Comparison of ENCODE assay signal across 21 cellular contexts in the genomic region with DNA sequence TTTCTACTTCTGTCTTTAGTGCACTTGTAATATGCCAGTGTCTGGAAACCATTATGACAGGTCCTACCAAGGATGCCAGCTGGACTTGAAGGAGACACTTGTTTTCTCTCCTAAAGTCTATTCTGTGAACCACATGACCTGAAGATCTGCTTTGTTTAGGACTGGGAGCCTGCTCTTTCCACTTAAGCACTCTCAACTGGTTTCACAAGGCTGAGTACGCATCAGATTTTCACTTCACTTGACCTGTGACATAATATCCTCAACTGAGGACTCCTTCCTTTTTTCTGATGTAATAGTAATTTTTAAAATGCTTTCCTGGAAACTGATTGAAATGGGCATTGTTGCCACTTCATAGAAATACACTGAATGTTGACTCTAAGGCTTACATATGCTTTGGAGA. TPM values are rescaled to one million over a fixed set of nuclear protein-coding genes. Genes with fewer than 3 reads are reported as not detected.
DNase-seq lines count a peak whose midpoint lies in the region; ATAC-seq and TF ChIP-seq lines count a peak whose summit lies in the region.
"Had no signal": no experiment of that assay in that cellular context is flagged by ENCODE, and none has a peak within 500 bp of the region (broad histone marks: within the 10 kb centered on the region; RNA-seq: fewer than 3 reads in every experiment).

No MANE protein-coding gene starts in this region.

- H3K27me3 ChIP-seq in lung (ENCODE audit: control insufficient read depth, insufficient read depth) (no peaks in the 10 kb centered on the region), upper lobe of right lung (no peaks in the 10 kb centered on the region)
- H3K27me3 ChIP-seq: BLaER1 treated with 17β-estradiol and CSF1 and Interleukin-3, amounts not matched to agents 10 nM and 100 nM had no signal

- H3K27ac ChIP-seq in lung (ENCODE audit: low read depth in 1 of 2, low read length in 1 of 2) (no peak overlapping the region), upper lobe of right lung (no peak overlapping the region)
- H3K27ac ChIP-seq: A549; BLaER1 treated with 17β-estradiol and CSF1 and Interleukin-3, amounts not matched to agents 10 nM and 100 nM; PC-9; RWPE1 had no signal

- H3K4me1 Mint-ChIP-seq in activated naive CD8-positive, alpha-beta T cell treated with anti-CD3 and anti-CD28 coated beads, Interleukin-2, amount 50 U/mL, for 24 hours: peaks cover 4% of the 10 kb centered on the region
- peaks cover 6% of the 10 kb centered on the region for H3K4me1 Mint-ChIP-seq in activated naive CD8-positive, alpha-beta T cell treated with anti-CD3 and anti-CD28 coated beads for 36 hours
- H3K4me1 Mint-ChIP-seq: CD8-positive, alpha-beta memory T cell had no signal

- intact Hi-C loops in upper lobe of right lung (cut with DNase I): no loop called here

- H3K4me3 Mint-ChIP-seq in activated naive CD8-positive, alpha-beta T cell treated with anti-CD3 and anti-CD28 coated beads, Interleukin-2, amount 50 U/mL, for 24 hours: no peak overlapping the region
- H3K4me3 Mint-ChIP-seq in activated naive CD8-positive, alpha-beta T cell treated with anti-CD3 and anti-CD28 coated beads for 36 hours: no peak overlapping the region
- H3K4me3 Mint-ChIP-seq: CD8-positive, alpha-beta memory T cell; GM23338; T-helper 1 cell treated with Interleukin-12 subunit alpha and Interleukin-12 subunit beta and Interleukin-4 antibody, amounts not matched to agents 30 μg/mL and 1 μg/mL, for 36 hours had no signal

- in situ Hi-C loops in ACHN (cut with HindIII; ENCODE audit: low pct_ligation_motif_present, low pct_unique_long_range_greater_than_20kb, low sequenced_read_pairs): no loop called here

- ATAC-seq in activated naive CD8-positive, alpha-beta T cell treated with anti-CD3 and anti-CD28 coated beads, Interleukin-2, amount 50 U/mL, for 24 hours: no peak
- ATAC-seq in lung (ENCODE audit: insufficient read depth, low FRiP score) (peak; percentile 34), upper lobe of right lung (peak; percentile 77)
- ATAC-seq: A549, GM23338, K562 had no signal

- no peak for TF ChIP-seq CTCF in lung (IDR thresholded peaks at IDR 0.05; ENCODE audit: control extremely low read depth, extremely low read depth)
- no peak for TF ChIP-seq CTCF in upper lobe of right lung (IDR thresholded peaks at IDR 0.05)

- H3K9me3 Mint-ChIP-seq in activated naive CD8-positive, alpha-beta T cell treated with anti-CD3 and anti-CD28 coated beads, Interleukin-2, amount 50 U/mL, for 24 hours: no peaks in the 10 kb centered on the region
- no peaks in the 10 kb centered on the region for H3K9me3 Mint-ChIP-seq in activated naive CD8-positive, alpha-beta T cell treated with anti-CD3 and anti-CD28 coated beads for 36 hours
- H3K9me3 Mint-ChIP-seq: GM23338; T-helper 1 cell treated with Interleukin-12 subunit alpha and Interleukin-12 subunit beta and Interleukin-4 antibody, amounts not matched to agents 30 μg/mL and 1 μg/mL, for 36 hours had no signal

- H3K27ac Mint-ChIP-seq in activated naive CD8-positive, alpha-beta T cell treated with anti-CD3 and anti-CD28 coated beads, Interleukin-2, amount 50 U/mL, for 24 hours: peak overlapping the region; percentile 28
- H3K27ac Mint-ChIP-seq in activated naive CD8-positive, alpha-beta T cell treated with anti-CD3 and anti-CD28 coated beads for 36 hours: no peak overlapping the region
- H3K27ac Mint-ChIP-seq: CD8-positive, alpha-beta memory T cell; GM23338; T-helper 1 cell treated with Interleukin-12 subunit alpha and Interleukin-12 subunit beta and Interleukin-4 antibody, amounts not matched to agents 30 μg/mL and 1 μg/mL, for 36 hours had no signal

- peaks cover 13% of the 10 kb centered on the region for H3K27me3 Mint-ChIP-seq in activated naive CD8-positive, alpha-beta T cell treated with anti-CD3 and anti-CD28 coated beads, Interleukin-2, amount 50 U/mL, for 24 hours
- H3K27me3 Mint-ChIP-seq in activated naive CD8-positive, alpha-beta T cell treated with anti-CD3 and anti-CD28 coated beads for 36 hours: peaks cover 15% of the 10 kb centered on the region

- no peaks in the 10 kb centered on the region for H3K4me1 ChIP-seq in lung (ENCODE audit: control insufficient read depth in 2 of 2, insufficient read depth in 2 of 2, low read length in 2 of 2)
- no peaks in the 10 kb centered on the region for H3K4me1 ChIP-seq in upper lobe of right lung

- DNase-seq in activated naive CD8-positive, alpha-beta T cell treated with anti-CD3 and anti-CD28 coated beads, Interleukin-2, amount 50 U/mL, for 24 hours: no peak
- DNase-seq in activated naive CD8-positive, alpha-beta T cell treated with anti-CD3 and anti-CD28 coated beads for 36 hours: no peak
- peak; percentile 6 for DNase-seq in NCI-H510A treated with DMSO at 0.1 percent for 48 hours (lab: John Stamatoyannopoulos, UW)
- DNase-seq in lung (ENCODE audit: low spot score): no peak
- DNase-seq in upper lobe of right lung: no peak
- no peak for DNase-seq in AG08396 (ENCODE audit: low spot score)
- DNase-seq in activated CD4-positive, alpha-beta T cell treated with anti-CD3 and anti-CD28 coated beads, Interleukin-2, amount 50 U/mL, for 1 hour: no peak
- DNase-seq in ACHN: no peak
- DNase-seq: CD8-positive, alpha-beta memory T cell; DND-41; NCI-H1105; NCI-H2171 treated with DMSO at 0.1 percent for 48 hours; NCI-H446; PC-9; SIG-M5 had no signal

- H3K9me3 ChIP-seq in lung (ENCODE audit: control insufficient read depth in 2 of 2, insufficient read depth in 1 of 2, low read length in 1 of 2): no peaks in the 10 kb centered on the region
- H3K9me3 ChIP-seq in upper lobe of right lung: no peaks in the 10 kb centered on the region
- H3K9me3 ChIP-seq: A549 had no signal

- WGBS in lung, 2 donors: 15 to 55% methylated on average over 1 of the region's 1 CpG

- H3K4me3 ChIP-seq in lung (no peak overlapping the region), upper lobe of right lung (no peak overlapping the region)
- H3K4me3 ChIP-seq: A549; BLaER1 treated with 17β-estradiol and CSF1 and Interleukin-3, amounts not matched to agents 10 nM and 100 nM; GM23338; K562; PC-9 had no signal

- H3K36me3 Mint-ChIP-seq in activated naive CD8-positive, alpha-beta T cell treated with anti-CD3 and anti-CD28 coated beads, Interleukin-2, amount 50 U/mL, for 24 hours (ENCODE audit: low read depth): no peaks in the 10 kb centered on the region
- H3K36me3 Mint-ChIP-seq in activated naive CD8-positive, alpha-beta T cell treated with anti-CD3 and anti-CD28 coated beads for 36 hours: no peaks in the 10 kb centered on the region
- H3K36me3 Mint-ChIP-seq: CD8-positive, alpha-beta memory T cell had no signal

- H3K36me3 ChIP-seq in lung (ENCODE audit: control insufficient read depth in 2 of 2, insufficient read depth in 2 of 2, low read length in 2 of 2): no peaks in the 10 kb centered on the region
- no peaks in the 10 kb centered on the region for H3K36me3 ChIP-seq in upper lobe of right lung
- H3K36me3 ChIP-seq: BLaER1 treated with 17β-estradiol and CSF1 and Interleukin-3, amounts not matched to agents 10 nM and 100 nM had no signal

RNA-seq across cellular contexts. Expression of a gene that starts 52.2 kb away (rescaled TPM):
- total RNA-seq in activated naive CD8-positive, alpha-beta T cell treated with anti-CD3 and anti-CD28 coated beads for 36 hours: under 1 TPM in 1 of 2 experiments, not detected in 1; 0.16 TPM
- 10 to 100 TPM in 1 of 2 donors, 1 to 10 TPM in 1; 2.3 to 10.6 TPM for total RNA-seq in lung
- polyA plus RNA-seq in lung: 1 to 10 TPM; 1.6 to 1.8 TPM
- 4.9 TPM for total RNA-seq in upper lobe of right lung
- total RNA-seq: CD8-positive, alpha-beta memory T cell; K562 had no signal
